ENCODE assay signal across 12 cellular contexts in the genomic region with DNA sequence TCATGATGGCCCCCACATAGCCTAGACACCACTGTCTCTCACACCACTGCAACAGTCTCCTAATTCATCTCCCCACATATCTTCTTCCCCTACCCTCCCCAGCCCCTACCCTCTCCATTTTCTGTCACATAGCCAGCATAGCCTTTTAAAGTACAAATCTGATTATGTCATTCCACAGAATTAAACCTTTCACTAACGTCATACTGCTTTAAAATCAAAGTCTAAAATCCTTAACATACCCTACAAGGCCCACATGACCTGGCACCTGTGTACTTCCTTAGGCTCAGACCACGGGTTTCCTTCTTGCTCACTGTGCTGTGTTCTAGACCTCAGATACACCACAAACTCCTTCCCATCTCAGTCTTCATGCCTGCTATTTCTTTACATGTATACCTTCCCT. TPM values are rescaled to one million over a fixed set of nuclear protein-coding genes. Genes with fewer than 3 reads are reported as not detected.
DNase-seq lines count a peak whose midpoint lies in the region; ATAC-seq, FAIRE-seq and TF ChIP-seq lines count a peak whose summit lies in the region.
"Had no signal": no experiment of that assay in that cellular context is flagged by ENCODE, and none has a peak within 500 bp of the region (broad histone marks: within the 10 kb centered on the region; RNA-seq: fewer than 3 reads in every experiment).

No MANE protein-coding gene starts in this region.

- ATAC-seq in HG02610 (IDR thresholded peaks at IDR 0.05; ENCODE audit: unreplicated experiment): peak; percentile 83
- ATAC-seq in activated B cell treated with CpG ODN at 0.5 μM for 24 hours (ENCODE audit: low read depth): peak; percentile 54
- no peak for ATAC-seq in GM21381 (IDR thresholded peaks at IDR 0.05; ENCODE audit: unreplicated experiment)
- ATAC-seq in GM18519 (IDR thresholded peaks at IDR 0.05; ENCODE audit: low FRiP score, unreplicated experiment): no peak
- ATAC-seq: left ventricle myocardium superior had no signal

- peaks cover 11% of the 10 kb centered on the region for H3K36me3 Mint-ChIP-seq in activated B cell treated with CpG ODN at 0.5 μM for 24 hours (ENCODE audit: low read depth)

- CTCF ChIA-PET in activated B cell treated with CpG ODN at 0.5 μM for 24 hours (lab: Charles Lee): no interaction called here

- no peaks in the 10 kb centered on the region for H3K9me3 Mint-ChIP-seq in activated B cell treated with CpG ODN at 0.5 μM for 24 hours

- H3K4me1 Mint-ChIP-seq in activated B cell treated with CpG ODN at 0.5 μM for 24 hours: peaks cover 20% of the 10 kb centered on the region

- intact Hi-C loops in activated B cell treated with CpG ODN at 0.5 μM for 24 hours (cut with micrococcal nuclease): no loop called here

- H3K4me3 Mint-ChIP-seq in activated B cell treated with CpG ODN at 0.5 μM for 24 hours: no peak overlapping the region

- TF ChIP-seq CTCF in activated B cell treated with CpG ODN at 0.5 μM for 24 hours (IDR thresholded peaks at IDR 0.05) (no peak), D721Med (IDR thresholded peaks at IDR 0.05; ENCODE audit: insufficient read depth, missing control alignments) (no peak)

- DNase-seq in activated gamma-delta T cell treated with Interleukin-2 at 50 U/mL for 16 hours (peak; percentile 9), activated gamma-delta T cell (lab: John Stamatoyannopoulos, UW) (no peak), activated B cell treated with CpG ODN at 0.5 μM for 24 hours (no peak), D721Med (ENCODE audit: insufficient read length, low spot score) (no peak)
- peak; percentile 48 for DNase-seq in stimulated activated CD8-positive, alpha-beta memory T cell treated with anti-CD3 and anti-CD28 coated beads, Interleukin-4, amount 100 ng/mL, for 48 hours
- DNase-seq: GDM1, left ventricle myocardium superior, MV-4-11, upper lobe of left lung had no signal

- POLR2A ChIA-PET in activated B cell treated with CpG ODN at 0.5 μM for 24 hours (lab: Charles Lee): no interaction called here

- FAIRE-seq in D721Med (lab: Jason Lieb, UNC): no peak

- no peak overlapping the region for H3K27ac Mint-ChIP-seq in activated B cell treated with CpG ODN at 0.5 μM for 24 hours

- no peaks in the 10 kb centered on the region for H3K27me3 Mint-ChIP-seq in activated B cell treated with CpG ODN at 0.5 μM for 24 hours

RNA-seq across cellular contexts. Expression of gene OSTM1, which starts 5.9 kb away (rescaled TPM):
- total RNA-seq in activated B cell treated with CpG ODN at 0.5 μM for 24 hours: 17.6 and 21.4 TPM in 2 replicates

Comparison
In these comparisons a context has a peak if more than half of its experiments do, and no peak if none do; other contexts are left out.
1. DNase-seq: peak in activated gamma-delta T cell treated with Interleukin-2 at 50 U/mL for 16 hours (single experiment) and stimulated activated CD8-positive, alpha-beta memory T cell treated with anti-CD3 and anti-CD28 coated beads, Interleukin-4, amount 100 ng/mL, for 48 hours (single experiment); none in activated gamma-delta T cell (single experiment), activated B cell treated with CpG ODN at 0.5 μM for 24 hours (single experiment) and D721Med (single experiment).
2. ATAC-seq: peak in HG02610 (single experiment) and activated B cell treated with CpG ODN at 0.5 μM for 24 hours (single experiment); none in GM21381 (single experiment) and GM18519 (single experiment).